1 cellular context compared by ENCODE assay signal in genomic region chr1:166838766-166839599, GRCh38.
TF ChIP-seq lines count a peak whose summit lies in the region.

A gene with protein sequence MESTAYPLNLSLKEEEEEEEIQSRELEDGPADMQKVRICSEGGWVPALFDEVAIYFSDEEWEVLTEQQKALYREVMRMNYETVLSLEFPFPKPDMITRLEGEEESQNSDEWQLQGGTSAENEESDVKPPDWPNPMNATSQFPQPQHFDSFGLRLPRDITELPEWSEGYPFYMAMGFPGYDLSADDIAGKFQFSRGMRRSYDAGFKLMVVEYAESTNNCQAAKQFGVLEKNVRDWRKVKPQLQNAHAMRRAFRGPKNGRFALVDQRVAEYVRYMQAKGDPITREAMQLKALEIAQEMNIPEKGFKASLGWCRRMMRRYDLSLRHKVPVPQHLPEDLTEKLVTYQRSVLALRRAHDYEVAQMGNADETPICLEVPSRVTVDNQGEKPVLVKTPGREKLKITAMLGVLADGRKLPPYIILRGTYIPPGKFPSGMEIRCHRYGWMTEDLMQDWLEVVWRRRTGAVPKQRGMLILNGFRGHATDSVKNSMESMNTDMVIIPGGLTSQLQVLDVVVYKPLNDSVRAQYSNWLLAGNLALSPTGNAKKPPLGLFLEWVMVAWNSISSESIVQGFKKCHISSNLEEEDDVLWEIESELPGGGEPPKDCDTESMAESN (plus strand): TSS chr1:166839475. CDS start chr1:166840957, 1,482 bp downstream.

TF ChIP-seq in K562, 482 proteins besides CTCF, POLR2A, EP300 and RAD21 (continued from another document and continues in another):
- TF ChIP-seq, protein P1, sequence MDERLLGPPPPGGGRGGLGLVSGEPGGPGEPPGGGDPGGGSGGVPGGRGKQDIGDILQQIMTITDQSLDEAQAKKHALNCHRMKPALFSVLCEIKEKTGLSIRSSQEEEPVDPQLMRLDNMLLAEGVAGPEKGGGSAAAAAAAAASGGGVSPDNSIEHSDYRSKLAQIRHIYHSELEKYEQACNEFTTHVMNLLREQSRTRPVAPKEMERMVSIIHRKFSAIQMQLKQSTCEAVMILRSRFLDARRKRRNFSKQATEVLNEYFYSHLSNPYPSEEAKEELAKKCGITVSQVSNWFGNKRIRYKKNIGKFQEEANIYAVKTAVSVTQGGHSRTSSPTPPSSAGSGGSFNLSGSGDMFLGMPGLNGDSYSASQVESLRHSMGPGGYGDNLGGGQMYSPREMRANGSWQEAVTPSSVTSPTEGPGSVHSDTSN (CRISPR knock-in tag; IDR thresholded peaks at IDR 0.05; ENCODE audit: low read depth): no peak
- TF ChIP-seq, protein P1 (tag; conservative IDR thresholded peaks at IDR 0.05; ENCODE audit: low read depth): no peak
- TF ChIP-seq MED1 (CRISPR knock-in tag; IDR thresholded peaks at IDR 0.05; ENCODE audit: borderline replicate concordance) (no peak), PTBP1 (IDR thresholded peaks at IDR 0.05; ENCODE audit: low read depth, low read length) (no peak), HDAC2 (IDR thresholded peaks at IDR 0.05) (0 out of 2 replicates have a peak, but pooled peaks have one; percentile 50), NELFE (IDR thresholded peaks at IDR 0.05; ENCODE audit: insufficient read depth, insufficient read length) (no peak), MITF (IDR thresholded peaks at IDR 0.05) (no peak; the same call in 1 of the 2 replicates), GATA2 (CRISPR knock-in tag; IDR thresholded peaks at IDR 0.05) (no peak), RHOXF2B (CRISPR knock-in tag; conservative IDR thresholded peaks at IDR 0.05) (no peak), ZNF398 (CRISPR knock-in tag; IDR thresholded peaks at IDR 0.05) (no peak), NUFIP1 (IDR thresholded peaks at IDR 0.05; ENCODE audit: partially characterized antibody) (no peak), HEY1 (CRISPR knock-in tag; IDR thresholded peaks at IDR 0.05; ENCODE audit: borderline replicate concordance) (no peak), SLC30A9 (CRISPR knock-in tag; IDR thresholded peaks at IDR 0.05) (no peak), ZNF644 (tag; IDR thresholded peaks at IDR 0.05; ENCODE audit: low read depth) (no peak), TAF15 (IDR thresholded peaks at IDR 0.05; ENCODE audit: low read depth, low read length) (no peak), CREB1 (IDR thresholded peaks at IDR 0.05) (peak; percentile 60), CREB1 (CRISPR knock-in tag; IDR thresholded peaks at IDR 0.05) (no peak; the same call in 1 of the 2 replicates), SAFB (IDR thresholded peaks at IDR 0.05; ENCODE audit: borderline replicate concordance, low read depth, low read length) (0 out of 2 replicates have a peak, but pooled peaks have one; percentile 45), TAL1 (IDR thresholded peaks at IDR 0.05) (no peak), MCM2 (IDR thresholded peaks at IDR 0.05; ENCODE audit: low read depth) (no peak; the same call in 1 of the 2 replicates), GABPA (tag; conservative IDR thresholded peaks at IDR 0.05; ENCODE audit: low read depth) (peak; percentile 87), ARID1B (IDR thresholded peaks at IDR 0.05) (no peak), TSHZ1 (CRISPR knock-in tag; IDR thresholded peaks at IDR 0.05) (no peak), NR4A1 (CRISPR knock-in tag; IDR thresholded peaks at IDR 0.05) (no peak), NR4A1 (tag; IDR thresholded peaks at IDR 0.05) (peak; percentile 86), CHD4 (IDR thresholded peaks at IDR 0.05; ENCODE audit: insufficient read depth, insufficient replicate concordance, low read depth, low read length, poor library complexity, severe bottlenecking) (no peak), SIX5 (IDR thresholded peaks at IDR 0.05; ENCODE audit: borderline replicate concordance in 1 of 2, insufficient read depth in 1 of 2, low read depth in 1 of 2, low read length in 2 of 2) (no peak), ESRRA (IDR thresholded peaks at IDR 0.05; ENCODE audit: borderline replicate concordance, low read depth) (peak; percentile 60; the same call in 1 of the 2 replicates), THRB (CRISPR knock-in tag; conservative IDR thresholded peaks at IDR 0.05) (no peak; the same call in 1 of the 2 replicates), ZKSCAN1 (IDR thresholded peaks at IDR 0.05; ENCODE audit: low read depth, low read length) (0 out of 2 replicates have a peak, but pooled peaks have one; percentile 23), CBX1 (IDR thresholded peaks at IDR 0.05; ENCODE audit: low read depth) (peak; percentile 19; the same call in 1 of the 2 replicates), GATAD2B (IDR thresholded peaks at IDR 0.05; ENCODE audit: borderline replicate concordance) (no peak), E2F3 (CRISPR knock-in tag; IDR thresholded peaks at IDR 0.05) (peak; percentile 50), JUNB (CRISPR knock-in tag; conservative IDR thresholded peaks at IDR 0.05) (no peak), NCOA1 (IDR thresholded peaks at IDR 0.05; ENCODE audit: low read depth) (no peak), CREBBP (IDR thresholded peaks at IDR 0.05; ENCODE audit: low read depth, low read length) (no peak), DDX20 (tag; IDR thresholded peaks at IDR 0.05; ENCODE audit: low read depth) (no peak), RFX1 (IDR thresholded peaks at IDR 0.05) (no peak), KDM1A (IDR thresholded peaks at IDR 0.05) (peak in 1 of 2 experiments; percentile 54; a peak in 1 of 4 replicates)
- TF ChIP-seq, protein P2, sequence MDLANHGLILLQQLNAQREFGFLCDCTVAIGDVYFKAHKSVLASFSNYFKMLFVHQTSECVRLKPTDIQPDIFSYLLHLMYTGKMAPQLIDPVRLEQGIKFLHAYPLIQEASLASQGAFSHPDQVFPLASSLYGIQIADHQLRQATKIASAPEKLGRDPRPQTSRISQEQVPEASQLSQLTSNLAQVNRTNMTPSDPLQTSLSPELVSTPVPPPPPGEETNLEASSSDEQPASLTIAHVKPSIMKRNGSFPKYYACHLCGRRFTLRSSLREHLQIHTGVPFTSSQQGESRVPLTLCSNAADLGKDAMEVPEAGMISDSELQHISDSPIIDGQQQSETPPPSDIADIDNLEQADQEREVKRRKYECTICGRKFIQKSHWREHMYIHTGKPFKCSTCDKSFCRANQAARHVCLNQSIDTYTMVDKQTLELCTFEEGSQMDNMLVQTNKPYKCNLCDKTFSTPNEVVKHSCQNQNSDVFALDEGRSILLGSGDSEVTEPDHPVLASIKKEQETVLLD (IDR thresholded peaks at IDR 0.05): no peak
- TF ChIP-seq, protein P3, sequence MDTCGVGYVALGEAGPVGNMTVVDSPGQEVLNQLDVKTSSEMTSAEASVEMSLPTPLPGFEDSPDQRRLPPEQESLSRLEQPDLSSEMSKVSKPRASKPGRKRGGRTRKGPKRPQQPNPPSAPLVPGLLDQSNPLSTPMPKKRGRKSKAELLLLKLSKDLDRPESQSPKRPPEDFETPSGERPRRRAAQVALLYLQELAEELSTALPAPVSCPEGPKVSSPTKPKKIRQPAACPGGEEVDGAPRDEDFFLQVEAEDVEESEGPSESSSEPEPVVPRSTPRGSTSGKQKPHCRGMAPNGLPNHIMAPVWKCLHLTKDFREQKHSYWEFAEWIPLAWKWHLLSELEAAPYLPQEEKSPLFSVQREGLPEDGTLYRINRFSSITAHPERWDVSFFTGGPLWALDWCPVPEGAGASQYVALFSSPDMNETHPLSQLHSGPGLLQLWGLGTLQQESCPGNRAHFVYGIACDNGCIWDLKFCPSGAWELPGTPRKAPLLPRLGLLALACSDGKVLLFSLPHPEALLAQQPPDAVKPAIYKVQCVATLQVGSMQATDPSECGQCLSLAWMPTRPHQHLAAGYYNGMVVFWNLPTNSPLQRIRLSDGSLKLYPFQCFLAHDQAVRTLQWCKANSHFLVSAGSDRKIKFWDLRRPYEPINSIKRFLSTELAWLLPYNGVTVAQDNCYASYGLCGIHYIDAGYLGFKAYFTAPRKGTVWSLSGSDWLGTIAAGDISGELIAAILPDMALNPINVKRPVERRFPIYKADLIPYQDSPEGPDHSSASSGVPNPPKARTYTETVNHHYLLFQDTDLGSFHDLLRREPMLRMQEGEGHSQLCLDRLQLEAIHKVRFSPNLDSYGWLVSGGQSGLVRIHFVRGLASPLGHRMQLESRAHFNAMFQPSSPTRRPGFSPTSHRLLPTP (IDR thresholded peaks at IDR 0.05; ENCODE audit: borderline replicate concordance, extremely low read depth, insufficient read length): no peak
- TF ChIP-seq, protein P4, sequence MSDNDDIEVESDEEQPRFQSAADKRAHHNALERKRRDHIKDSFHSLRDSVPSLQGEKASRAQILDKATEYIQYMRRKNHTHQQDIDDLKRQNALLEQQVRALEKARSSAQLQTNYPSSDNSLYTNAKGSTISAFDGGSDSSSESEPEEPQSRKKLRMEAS (CRISPR knock-in tag; IDR thresholded peaks at IDR 0.05): peak; percentile 91
- TF ChIP-seq, protein P5, sequence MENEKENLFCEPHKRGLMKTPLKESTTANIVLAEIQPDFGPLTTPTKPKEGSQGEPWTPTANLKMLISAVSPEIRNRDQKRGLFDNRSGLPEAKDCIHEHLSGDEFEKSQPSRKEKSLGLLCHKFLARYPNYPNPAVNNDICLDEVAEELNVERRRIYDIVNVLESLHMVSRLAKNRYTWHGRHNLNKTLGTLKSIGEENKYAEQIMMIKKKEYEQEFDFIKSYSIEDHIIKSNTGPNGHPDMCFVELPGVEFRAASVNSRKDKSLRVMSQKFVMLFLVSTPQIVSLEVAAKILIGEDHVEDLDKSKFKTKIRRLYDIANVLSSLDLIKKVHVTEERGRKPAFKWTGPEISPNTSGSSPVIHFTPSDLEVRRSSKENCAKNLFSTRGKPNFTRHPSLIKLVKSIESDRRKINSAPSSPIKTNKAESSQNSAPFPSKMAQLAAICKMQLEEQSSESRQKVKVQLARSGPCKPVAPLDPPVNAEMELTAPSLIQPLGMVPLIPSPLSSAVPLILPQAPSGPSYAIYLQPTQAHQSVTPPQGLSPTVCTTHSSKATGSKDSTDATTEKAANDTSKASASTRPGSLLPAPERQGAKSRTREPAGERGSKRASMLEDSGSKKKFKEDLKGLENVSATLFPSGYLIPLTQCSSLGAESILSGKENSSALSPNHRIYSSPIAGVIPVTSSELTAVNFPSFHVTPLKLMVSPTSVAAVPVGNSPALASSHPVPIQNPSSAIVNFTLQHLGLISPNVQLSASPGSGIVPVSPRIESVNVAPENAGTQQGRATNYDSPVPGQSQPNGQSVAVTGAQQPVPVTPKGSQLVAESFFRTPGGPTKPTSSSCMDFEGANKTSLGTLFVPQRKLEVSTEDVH (IDR thresholded peaks at IDR 0.05; ENCODE audit: low read depth, partially characterized antibody): no peak
